14 cellular contexts compared by ENCODE assay signal in the genomic region with DNA sequence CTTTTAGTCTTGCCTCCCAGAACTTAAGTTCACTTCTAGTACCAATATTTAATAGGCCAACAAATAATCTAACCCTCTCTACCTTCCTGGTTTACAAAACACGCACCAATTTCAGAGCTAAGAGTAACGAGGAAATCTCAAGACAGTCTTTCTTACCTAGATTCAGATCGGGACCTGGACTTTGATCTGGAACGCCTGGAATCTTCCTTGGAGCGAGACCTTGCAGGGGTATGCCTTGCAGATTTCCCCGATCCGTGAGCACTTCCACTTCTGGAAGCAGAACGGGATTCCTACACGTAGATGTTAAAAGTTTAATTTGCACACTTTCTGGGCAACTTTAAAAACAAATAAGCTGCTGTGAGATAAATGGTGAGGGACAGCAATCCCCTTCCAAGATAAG. TPM values are rescaled to one million over a fixed set of nuclear protein-coding genes. Genes with fewer than 3 reads are reported as not detected.
DNase-seq lines count a peak whose midpoint lies in the region; ATAC-seq and TF ChIP-seq lines count a peak whose summit lies in the region.
"Had no signal": no experiment of that assay in that cellular context is flagged by ENCODE, and none has a peak within 500 bp of the region (broad histone marks: within the 10 kb centered on the region; RNA-seq: fewer than 3 reads in every experiment).

No MANE protein-coding gene starts in this region.

- H3K4ac ChIP-seq in mesendoderm (ENCODE audit: low read depth, low read length) = no peak overlapping the region

- no peak overlapping the region for H3K27ac Mint-ChIP-seq in Caco-2 (ENCODE audit: unreplicated experiment)
- H3K27ac Mint-ChIP-seq in nephron = peak overlapping the region; percentile 62 to 89 (median 62)

- WGBS in mesendoderm (ENCODE audit: extremely low coverage, insufficient coverage, low lambda C conversion rate) = 100% methylated on average over 1 of the region's 9 CpGs

- no peak overlapping the region for H3K18ac ChIP-seq in mesendoderm (ENCODE audit: low read length)

- H3K4me3 ChIP-seq in Caco-2 (ENCODE audit: low read depth, low read length) (no peak overlapping the region), NB4 (ENCODE audit: low read depth, low read length) (peak overlapping the region; percentile 23), coronary artery (peak overlapping the region; percentile 15), mesendoderm (ENCODE audit: low read length) (no peak overlapping the region)
- H3K4me3 ChIP-seq: ovary had no signal

- H3K36me3 ChIP-seq in Caco-2 (ENCODE audit: control insufficient read depth, insufficient read depth, low read length) (peaks cover 5% of the 10 kb centered on the region), mesendoderm (ENCODE audit: control insufficient read depth, insufficient read depth, low read length) (peaks cover 10% of the 10 kb centered on the region)
- H3K36me3 ChIP-seq: ovary had no signal

- H3K27me3 Mint-ChIP-seq in Caco-2 (ENCODE audit: insufficient read depth, unreplicated experiment) (no peaks in the 10 kb centered on the region), nephron (ENCODE audit: low read depth) (no peaks in the 10 kb centered on the region)

- H3K4me1 ChIP-seq in Caco-2 = peaks cover 49% of the 10 kb centered on the region
- H3K4me1 ChIP-seq in mesendoderm (ENCODE audit: control insufficient read depth, low read depth, low read length) = peaks cover 12% of the 10 kb centered on the region

- CTCF ChIA-PET in Caco-2 (lab: Charles Lee) = no interaction called here

- no peak overlapping the region for H4K8ac ChIP-seq in mesendoderm (ENCODE audit: low read depth, low read length)

- H3K4me2 ChIP-seq in mesendoderm (ENCODE audit: low read length) = no peak overlapping the region

- H3K9me3 Mint-ChIP-seq in Caco-2 (ENCODE audit: unreplicated experiment) (no peaks in the 10 kb centered on the region), nephron (no peaks in the 10 kb centered on the region)

- TF ChIP-seq CTCF in Caco-2 (IDR thresholded peaks at IDR 0.05; ENCODE audit: insufficient read depth in 1 of 2, low read depth in 1 of 2, low read length in 1 of 2, severe bottlenecking in 1 of 2, unreplicated experiment in 1 of 2) (no peak), NB4 (IDR thresholded peaks at IDR 0.05; ENCODE audit: low read depth, low read length) (no peak), coronary artery (IDR thresholded peaks at IDR 0.05) (no peak), nephron (IDR thresholded peaks at IDR 0.05; ENCODE audit: unreplicated experiment in 3 of 3) (no peak)

- DNase-seq in Caco-2 (no peak), NB4 (ENCODE audit: low read depth) (no peak), coronary artery (ENCODE audit: low spot score) (no peak), mesendoderm (no peak), head of caudate nucleus (no peak), islet precursor cell (no peak)
- DNase-seq: activated CD4-positive, alpha-beta T cell treated with anti-CD3 and anti-CD28 coated beads for 48 hours; NCI-H1436; NCI-H526 treated with DMSO at 0.1 percent for 48 hours; ovary; stimulated activated naive CD4-positive, alpha-beta T cell treated with Interleukin-2 at 50 U/mL for 16 hours had no signal

- H2AK5ac ChIP-seq in mesendoderm (ENCODE audit: low read length) = no peak overlapping the region

- POLR2A ChIA-PET in Caco-2 (lab: Charles Lee) = no interaction called here

- H3K4me3 Mint-ChIP-seq in Caco-2 (ENCODE audit: unreplicated experiment) (peak overlapping the region; percentile 18), nephron (peak overlapping the region; percentile 13 to 14 (median 13))

- H4K5ac ChIP-seq in mesendoderm (ENCODE audit: low read length) = no peak overlapping the region

- H3K27ac ChIP-seq in coronary artery (no peak overlapping the region), mesendoderm (ENCODE audit: low read depth, low read length) (no peak overlapping the region)
- H3K27ac ChIP-seq: ovary had no signal

- H3K36me3 Mint-ChIP-seq in Caco-2 (ENCODE audit: insufficient read depth, unreplicated experiment) = peaks cover 100% of the 10 kb centered on the region
- peaks cover 64% of the 10 kb centered on the region for H3K36me3 Mint-ChIP-seq in nephron (ENCODE audit: low read depth)

- BruUV-seq in Caco-2 (replicated peaks; lab: Mats Ljungman, UMichigan) = no TSS peak

- no peak for TF ChIP-seq POLR2A in NB4 (IDR thresholded peaks at IDR 0.05; ENCODE audit: extremely low read depth, insufficient read length)

- no peak overlapping the region for H2BK120ac ChIP-seq in mesendoderm (ENCODE audit: low read depth, low read length)

- H3K79me2 ChIP-seq in mesendoderm (ENCODE audit: control insufficient read depth, insufficient read depth, low read length) = peaks cover 98% of the 10 kb centered on the region

- no peak overlapping the region for H3K23ac ChIP-seq in mesendoderm (ENCODE audit: low read length)

- H2BK5ac ChIP-seq in mesendoderm (ENCODE audit: low read length) = no peak overlapping the region

- H3K27me3 ChIP-seq in Caco-2 (replicated peaks; ENCODE audit: control insufficient read depth, insufficient read depth, low read length) (no peaks in the 10 kb centered on the region), mesendoderm (ENCODE audit: insufficient read depth, low read length, poor library complexity) (no peaks in the 10 kb centered on the region)
- H3K27me3 ChIP-seq: ovary had no signal

- no peak for ATAC-seq in HG03354 (IDR thresholded peaks at IDR 0.05; ENCODE audit: poor library complexity, severe bottlenecking, unreplicated experiment)
- ATAC-seq: esophagus mucosa had no signal

- intact Hi-C loops in Caco-2 (cut with micrococcal nuclease; ENCODE audit: unreplicated experiment) (no loop called here), head of caudate nucleus (cut with DNase I) (no loop called here)

- H3K4me1 Mint-ChIP-seq in Caco-2 (ENCODE audit: low read depth, unreplicated experiment) = peaks cover 43% of the 10 kb centered on the region
- peaks cover 69% of the 10 kb centered on the region for H3K4me1 Mint-ChIP-seq in nephron

- no peak overlapping the region for H3K56ac ChIP-seq in mesendoderm (ENCODE audit: low read length)

- no peak overlapping the region for H3K9ac ChIP-seq in mesendoderm (ENCODE audit: low read length)

- peaks cover 1% of the 10 kb centered on the region for H3K79me1 ChIP-seq in mesendoderm (ENCODE audit: low read length)

- no peaks in the 10 kb centered on the region for H3K9me3 ChIP-seq in Caco-2
- H3K9me3 ChIP-seq: ovary had no signal

- no peak overlapping the region for H2BK15ac ChIP-seq in mesendoderm (replicated peaks; ENCODE audit: low read depth)

RNA-seq across cellular contexts. Expression of gene TRA2B, which starts 11.4 kb away (rescaled TPM):
- total RNA-seq in Caco-2 (2022) = 197 and 204 TPM in 2 replicates
- polyA plus RNA-seq in mesendoderm (2013, experiment 1 of 2) = 384 TPM
- polyA plus RNA-seq in mesendoderm (2013, experiment 2 of 2) = 371 TPM

Comparison
In these comparisons a context has a peak if more than half of its experiments do, and no peak if none do; other contexts are left out.
1. H3K4me3 ChIP-seq: peak in NB4 (single experiment) and coronary artery (single experiment); none in Caco-2 (single experiment) and mesendoderm (single experiment).